Comparison of ENCODE assay signal across 1 cellular context in the genomic region with DNA sequence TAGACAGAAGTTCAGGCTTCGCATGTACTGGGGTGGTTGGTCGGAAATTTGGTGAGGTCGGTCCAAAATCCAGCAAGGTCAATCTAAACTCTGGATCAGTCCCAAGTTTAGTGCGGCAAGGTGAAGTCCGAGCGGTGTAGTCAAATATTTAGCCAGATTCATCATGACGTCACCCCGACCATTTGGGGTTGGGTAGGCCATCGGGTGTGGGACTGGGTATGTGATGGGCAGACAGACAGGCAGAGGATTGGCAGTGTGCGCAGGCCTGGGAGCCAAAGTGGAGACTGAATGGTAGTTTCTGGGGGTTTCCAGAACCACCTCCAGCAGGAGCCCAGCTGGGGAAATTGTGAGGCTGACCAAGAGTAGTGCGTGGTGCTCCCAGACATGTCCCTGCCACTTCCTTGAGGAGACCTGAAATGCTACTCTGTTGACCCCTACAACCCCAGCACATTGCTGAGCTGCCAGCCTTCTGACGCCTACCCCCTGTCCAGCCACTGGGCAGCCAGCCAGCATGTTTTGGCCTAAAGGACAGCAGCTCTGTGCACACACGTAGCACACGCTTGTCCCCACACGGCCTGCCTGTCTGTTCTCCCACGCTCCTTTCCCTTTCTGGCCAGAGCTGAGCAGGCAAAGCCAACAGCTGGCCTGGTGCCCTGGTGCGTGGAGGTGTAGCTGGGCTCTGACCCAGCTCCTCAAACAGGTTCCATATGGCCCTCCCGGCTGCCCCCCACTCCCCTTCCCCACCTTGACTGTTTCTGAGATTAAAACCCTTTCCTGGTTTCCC.
TF ChIP-seq lines count a peak whose summit lies in the region.

No MANE protein-coding gene starts in this region.

TF ChIP-seq in GM23338, 12 proteins besides CTCF, POLR2A, EP300 and RAD21:
- TF ChIP-seq, protein P1, sequence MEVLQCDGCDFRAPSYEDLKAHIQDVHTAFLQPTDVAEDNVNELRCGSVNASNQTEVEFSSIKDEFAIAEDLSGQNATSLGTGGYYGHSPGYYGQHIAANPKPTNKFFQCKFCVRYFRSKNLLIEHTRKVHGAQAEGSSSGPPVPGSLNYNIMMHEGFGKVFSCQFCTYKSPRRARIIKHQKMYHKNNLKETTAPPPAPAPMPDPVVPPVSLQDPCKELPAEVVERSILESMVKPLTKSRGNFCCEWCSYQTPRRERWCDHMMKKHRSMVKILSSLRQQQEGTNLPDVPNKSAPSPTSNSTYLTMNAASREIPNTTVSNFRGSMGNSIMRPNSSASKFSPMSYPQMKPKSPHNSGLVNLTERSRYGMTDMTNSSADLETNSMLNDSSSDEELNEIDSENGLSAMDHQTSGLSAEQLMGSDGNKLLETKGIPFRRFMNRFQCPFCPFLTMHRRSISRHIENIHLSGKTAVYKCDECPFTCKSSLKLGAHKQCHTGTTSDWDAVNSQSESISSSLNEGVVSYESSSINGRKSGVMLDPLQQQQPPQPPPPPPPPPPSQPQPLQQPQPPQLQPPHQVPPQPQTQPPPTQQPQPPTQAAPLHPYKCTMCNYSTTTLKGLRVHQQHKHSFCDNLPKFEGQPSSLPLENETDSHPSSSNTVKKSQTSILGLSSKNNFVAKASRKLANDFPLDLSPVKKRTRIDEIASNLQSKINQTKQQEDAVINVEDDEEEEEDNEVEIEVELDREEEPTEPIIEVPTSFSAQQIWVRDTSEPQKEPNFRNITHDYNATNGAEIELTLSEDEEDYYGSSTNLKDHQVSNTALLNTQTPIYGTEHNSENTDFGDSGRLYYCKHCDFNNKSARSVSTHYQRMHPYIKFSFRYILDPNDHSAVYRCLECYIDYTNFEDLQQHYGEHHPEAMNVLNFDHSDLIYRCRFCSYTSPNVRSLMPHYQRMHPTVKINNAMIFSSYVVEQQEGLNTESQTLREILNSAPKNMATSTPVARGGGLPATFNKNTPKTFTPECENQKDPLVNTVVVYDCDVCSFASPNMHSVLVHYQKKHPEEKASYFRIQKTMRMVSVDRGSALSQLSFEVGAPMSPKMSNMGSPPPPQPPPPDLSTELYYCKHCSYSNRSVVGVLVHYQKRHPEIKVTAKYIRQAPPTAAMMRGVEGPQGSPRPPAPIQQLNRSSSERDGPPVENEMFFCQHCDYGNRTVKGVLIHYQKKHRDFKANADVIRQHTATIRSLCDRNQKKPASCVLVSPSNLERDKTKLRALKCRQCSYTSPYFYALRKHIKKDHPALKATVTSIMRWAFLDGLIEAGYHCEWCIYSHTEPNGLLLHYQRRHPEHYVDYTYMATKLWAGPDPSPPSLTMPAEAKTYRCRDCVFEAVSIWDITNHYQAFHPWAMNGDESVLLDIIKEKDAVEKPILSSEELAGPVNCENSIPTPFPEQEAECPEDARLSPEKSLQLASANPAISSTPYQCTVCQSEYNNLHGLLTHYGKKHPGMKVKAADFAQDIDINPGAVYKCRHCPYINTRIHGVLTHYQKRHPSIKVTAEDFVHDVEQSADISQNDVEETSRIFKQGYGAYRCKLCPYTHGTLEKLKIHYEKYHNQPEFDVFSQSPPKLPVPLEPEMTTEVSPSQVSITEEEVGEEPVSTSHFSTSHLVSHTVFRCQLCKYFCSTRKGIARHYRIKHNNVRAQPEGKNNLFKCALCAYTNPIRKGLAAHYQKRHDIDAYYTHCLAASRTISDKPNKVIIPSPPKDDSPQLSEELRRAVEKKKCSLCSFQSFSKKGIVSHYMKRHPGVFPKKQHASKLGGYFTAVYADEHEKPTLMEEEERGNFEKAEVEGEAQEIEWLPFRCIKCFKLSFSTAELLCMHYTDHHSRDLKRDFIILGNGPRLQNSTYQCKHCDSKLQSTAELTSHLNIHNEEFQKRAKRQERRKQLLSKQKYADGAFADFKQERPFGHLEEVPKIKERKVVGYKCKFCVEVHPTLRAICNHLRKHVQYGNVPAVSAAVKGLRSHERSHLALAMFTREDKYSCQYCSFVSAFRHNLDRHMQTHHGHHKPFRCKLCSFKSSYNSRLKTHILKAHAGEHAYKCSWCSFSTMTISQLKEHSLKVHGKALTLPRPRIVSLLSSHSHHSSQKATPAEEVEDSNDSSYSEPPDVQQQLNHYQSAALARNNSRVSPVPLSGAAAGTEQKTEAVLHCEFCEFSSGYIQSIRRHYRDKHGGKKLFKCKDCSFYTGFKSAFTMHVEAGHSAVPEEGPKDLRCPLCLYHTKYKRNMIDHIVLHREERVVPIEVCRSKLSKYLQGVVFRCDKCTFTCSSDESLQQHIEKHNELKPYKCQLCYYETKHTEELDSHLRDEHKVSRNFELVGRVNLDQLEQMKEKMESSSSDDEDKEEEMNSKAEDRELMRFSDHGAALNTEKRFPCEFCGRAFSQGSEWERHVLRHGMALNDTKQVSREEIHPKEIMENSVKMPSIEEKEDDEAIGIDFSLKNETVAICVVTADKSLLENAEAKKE (CRISPR knock-in tag; IDR thresholded peaks at IDR 0.05), result no peak
- TF ChIP-seq STAT1 (IDR thresholded peaks at IDR 0.05; ENCODE audit: unreplicated experiment) (no peak), CREB1 (CRISPR knock-in tag; IDR thresholded peaks at IDR 0.05; ENCODE audit: low read depth) (no peak), EZH2 (IDR thresholded peaks at IDR 0.05; ENCODE audit: low read depth, unreplicated experiment) (no peak), ZNF331 (CRISPR knock-in tag; IDR thresholded peaks at IDR 0.05; ENCODE audit: low read depth) (no peak), NANOG (IDR thresholded peaks at IDR 0.05; ENCODE audit: borderline replicate concordance) (no peak), ZNF114 (CRISPR knock-in tag; IDR thresholded peaks at IDR 0.05) (no peak), EZH2phosphoT487 (IDR thresholded peaks at IDR 0.05; ENCODE audit: unreplicated experiment) (no peak), ETS1 (IDR thresholded peaks at IDR 0.05) (no peak)
